In genomic region chr16:28874406-28874805, GRCh38 we compare ENCODE assay signal across 18 cellular contexts. TPM values are rescaled to one million over a fixed set of nuclear protein-coding genes. Genes with fewer than 3 reads are reported as not detected.
"Had no signal": no experiment of that assay in that cellular context is flagged by ENCODE, and none has a peak within 500 bp of the region (broad histone marks: within the 10 kb centered on the region; RNA-seq: fewer than 3 reads in every experiment).

No MANE protein-coding gene starts in this region.

- H3K27ac Mint-ChIP-seq: immature natural killer cell, memory B cell, mesothelial cell of epicardium, natural killer cell, type B pancreatic cell had no signal

- H3K9me3 Mint-ChIP-seq: immature natural killer cell, memory B cell, mesothelial cell of epicardium, natural killer cell, neural crest cell, type B pancreatic cell had no signal

- H3K27ac ChIP-seq: colonic mucosa, esophagus squamous epithelium, left lung, lower lobe of right lung, ovary, skin epidermis, suprapubic skin, thyroid gland had no signal

- H3K4me3 ChIP-seq: colonic mucosa, esophagus squamous epithelium, left lung, lower lobe of right lung, ovary, skin epidermis, suprapubic skin, thyroid gland had no signal

- H3K27me3 ChIP-seq: colonic mucosa, esophagus squamous epithelium, left lung, ovary, suprapubic skin, thyroid gland had no signal

- DNase-seq: colonic mucosa; dermis blood vessel endothelial cell; esophagus squamous epithelium; immature natural killer cell; left lung; lower lobe of right lung; natural killer cell; ovary; stimulated activated CD4-positive, alpha-beta T cell treated with anti-CD3 and anti-CD28 coated beads, Interleukin-12 subunit alpha, Interleukin-12 subunit beta, amount 100 ng/mL, for 4 hours; stimulated activated naive CD8-positive, alpha-beta T cell treated with anti-CD3 and anti-CD28 coated beads, Interleukin-15, Interleukin-2, amounts not matched to agents 100 U/mL and 50 U/mL, for 24 hours; thyroid gland had no signal

- H3K36me3 ChIP-seq: colonic mucosa, ovary had no signal

- H3K27me3 Mint-ChIP-seq: type B pancreatic cell had no signal

- ATAC-seq: natural killer cell; sciatic nerve; stimulated activated naive CD8-positive, alpha-beta T cell treated with anti-CD3 and anti-CD28 coated beads, Interleukin-15, Interleukin-2, amounts not matched to agents 100 U/mL and 50 U/mL, for 24 hours had no signal

- H3K9me3 ChIP-seq: colonic mucosa, esophagus squamous epithelium, left lung, lower lobe of right lung, ovary, suprapubic skin, thyroid gland had no signal

- H3K4me3 Mint-ChIP-seq: immature natural killer cell, memory B cell, mesothelial cell of epicardium, natural killer cell, type B pancreatic cell had no signal

RNA-seq across cellular contexts. Expression of gene ATP2A1, which starts 3.9 kb away (rescaled TPM):
- total RNA-seq: dermis blood vessel endothelial cell had no signal
